ENCODE assay signal across 8 cellular contexts in the genomic region with DNA sequence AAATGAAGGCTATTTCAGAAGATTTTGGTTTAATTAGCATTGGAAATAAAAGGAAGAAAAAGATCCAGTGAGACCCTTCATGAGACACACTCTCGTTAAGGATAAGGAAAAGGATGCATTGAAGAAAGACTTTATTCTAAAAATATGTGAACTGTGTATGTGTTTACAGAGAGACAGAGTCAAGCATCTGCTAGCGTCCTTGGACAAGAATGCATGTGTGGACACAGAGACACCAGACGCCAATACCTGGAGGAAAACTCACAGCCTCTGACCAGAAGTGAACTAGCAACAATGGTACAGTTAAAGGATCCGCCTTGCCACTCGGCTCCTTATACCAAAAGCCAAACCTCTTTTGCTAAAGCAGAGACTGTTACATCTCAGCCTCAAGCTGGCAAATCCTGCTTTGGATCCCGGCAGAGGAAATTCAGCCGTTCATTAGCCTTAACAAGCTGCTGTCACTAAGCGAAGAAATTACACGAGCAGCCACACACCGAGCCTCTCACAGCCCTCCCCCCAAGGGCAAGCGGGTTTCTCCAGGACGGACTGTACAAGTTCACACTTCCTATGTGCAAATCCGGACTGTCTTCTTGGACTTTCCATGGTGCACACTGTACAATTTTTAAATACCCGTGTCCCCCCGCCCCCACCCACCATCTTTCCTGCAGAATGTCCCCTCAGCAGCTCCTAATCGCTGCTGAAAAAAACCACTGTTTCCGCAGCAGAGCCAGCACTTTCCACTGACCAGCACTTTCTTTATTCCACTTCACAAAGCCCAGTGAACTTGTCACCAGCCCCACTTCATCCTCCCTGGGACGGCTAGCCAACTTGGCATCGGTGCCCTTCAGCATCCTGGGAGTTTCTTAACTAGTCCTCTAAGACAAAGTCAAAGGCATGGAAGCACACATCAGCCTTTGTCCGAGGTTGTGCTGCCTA. TPM values are rescaled to one million over a fixed set of nuclear protein-coding genes. Genes with fewer than 3 reads are reported as not detected.
DNase-seq lines count a peak whose midpoint lies in the region; ATAC-seq, FAIRE-seq and TF ChIP-seq lines count a peak whose summit lies in the region.

No MANE protein-coding gene starts in this region.

- peak overlapping the region; percentile 92 for H3K4me2 ChIP-seq in neuronal stem cell (ENCODE audit: insufficient read depth, low read length, poor library complexity, severe bottlenecking)

- peak overlapping the region; percentile 67 to 82 for H3K4me3 ChIP-seq in CD4-positive, alpha-beta memory T cell (ENCODE audit: low read length in 2 of 2)
- peak overlapping the region; percentile 67 to 72 for H3K4me3 ChIP-seq in neuronal stem cell (ENCODE audit: low read length in 2 of 2)

- peaks cover 1% of the 10 kb centered on the region for H3K79me1 ChIP-seq in neuronal stem cell (ENCODE audit: low read depth, low read length)

- H2BK5ac ChIP-seq in neuronal stem cell (ENCODE audit: low read length), result no peak overlapping the region

- H3K27me3 ChIP-seq in CD4-positive, alpha-beta memory T cell (ENCODE audit: insufficient read depth, low read length), result no peaks in the 10 kb centered on the region
- H3K27me3 ChIP-seq in neuronal stem cell (ENCODE audit: control insufficient read depth in 3 of 3, insufficient read depth in 3 of 3, low read depth in 1 of 3, low read length in 3 of 3), result no peaks in the 10 kb centered on the region

- WGBS in neuronal stem cell (ENCODE audit: extremely low coverage in 2 of 2, insufficient read length in 2 of 2, insufficient replicate concordance in 1 of 2), 2 donors, result no CpG with 5 or more reads among the region's 20 CpGs

- H2AFZ ChIP-seq in neuronal stem cell (ENCODE audit: low read length), result peak overlapping the region; percentile 3

- peak overlapping the region; percentile 85 to 98 (median 96) for H3K27ac Mint-ChIP-seq in CD4-positive, alpha-beta memory T cell
- peak overlapping the region; percentile 96 for H3K27ac Mint-ChIP-seq in activated naive CD4-positive, alpha-beta T cell treated with anti-CD3 and anti-CD28 coated beads for 36 hours

- peaks cover 3 to 5% of the 10 kb centered on the region in 2 donors for H3K27me3 Mint-ChIP-seq in CD4-positive, alpha-beta memory T cell
- H3K27me3 Mint-ChIP-seq in activated naive CD4-positive, alpha-beta T cell treated with anti-CD3 and anti-CD28 coated beads for 36 hours (ENCODE audit: low read depth), result no peaks in the 10 kb centered on the region

- H3K27ac ChIP-seq in CD4-positive, alpha-beta memory T cell (ENCODE audit: low read depth, low read length), result peak overlapping the region; percentile 97
- no peak overlapping the region for H3K27ac ChIP-seq in neuronal stem cell (replicated peaks; ENCODE audit: low read length)

- no peak for DNase-seq in CD4-positive, alpha-beta memory T cell
- DNase-seq in HT1080 (ENCODE audit: low read depth), result peak; percentile 52
- DNase-seq in activated naive CD4-positive, alpha-beta T cell treated with anti-CD3 and anti-CD28 coated beads for 36 hours, result peak; percentile 34
- DNase-seq in glomerular visceral epithelial cell (ENCODE audit: extremely low spot score), result peak; percentile 69
- DNase-seq in neuronal stem cell (ENCODE audit: low spot score), result no peak
- no peak for DNase-seq in NK-92 (lab: John Stamatoyannopoulos, UW; ENCODE audit: unreplicated experiment)
- no peak for DNase-seq in D721Med (ENCODE audit: insufficient read length, low spot score)

- CTCF ChIA-PET in CD4-positive, alpha-beta memory T cell (lab: Charles Lee; ENCODE audit: partially characterized antibody), result interaction anchor here (1.2 to 4.1 kb wide), 4 partner anchors 11 to 90 kb away, joined by 3 to 42 read pairs (median 4); no protein-coding TSS in a partner anchor
- CTCF ChIA-PET in activated naive CD4-positive, alpha-beta T cell treated with anti-CD3 and anti-CD28 coated beads for 36 hours (lab: Charles Lee), result interaction anchor here (0.6 to 2.4 kb wide), 7 partner anchors 20 to 364 kb away, joined by 3 to 11 read pairs (median 3); no protein-coding TSS in a partner anchor

- H3K4me3 Mint-ChIP-seq in CD4-positive, alpha-beta memory T cell, result peak overlapping the region; percentile 89 to 99 (median 95)
- peak overlapping the region; percentile 95 for H3K4me3 Mint-ChIP-seq in activated naive CD4-positive, alpha-beta T cell treated with anti-CD3 and anti-CD28 coated beads for 36 hours

- no peak overlapping the region for H2BK120ac ChIP-seq in neuronal stem cell (ENCODE audit: low read depth, low read length)

- no peak overlapping the region for H2BK12ac ChIP-seq in neuronal stem cell (ENCODE audit: low read length)

- no peaks in the 10 kb centered on the region for H3K9me3 ChIP-seq in CD4-positive, alpha-beta memory T cell (ENCODE audit: control insufficient read depth in 1 of 2, low read length in 2 of 2)
- no peaks in the 10 kb centered on the region for H3K9me3 ChIP-seq in neuronal stem cell (replicated peaks in 1 of 2; ENCODE audit: control insufficient read depth in 2 of 2, insufficient read depth in 1 of 2, low read depth in 1 of 2, low read length in 2 of 2)

- H3K9me3 Mint-ChIP-seq in CD4-positive, alpha-beta memory T cell, result peaks cover 0 to 2% (median 0%) of the 10 kb centered on the region in 8 donors
- H3K9me3 Mint-ChIP-seq in activated naive CD4-positive, alpha-beta T cell treated with anti-CD3 and anti-CD28 coated beads for 36 hours, result no peaks in the 10 kb centered on the region

- no peak overlapping the region for H3K14ac ChIP-seq in neuronal stem cell (ENCODE audit: low read length)

- intact Hi-C loops in CD4-positive, alpha-beta memory T cell (cut with micrococcal nuclease), result loop anchor here (1.0 to 10.0 kb wide), 7 partner anchors 8 to 1101 kb away; a partner anchor contains a TSS
- intact Hi-C loops in activated naive CD4-positive, alpha-beta T cell treated with anti-CD3 and anti-CD28 coated beads for 36 hours (cut with micrococcal nuclease), result loop anchor here (1.0 to 10.0 kb wide), 4 partner anchors 11 to 861 kb away; a partner anchor contains a TSS

- no peak for TF ChIP-seq CTCF in D721Med (IDR thresholded peaks at IDR 0.05; ENCODE audit: insufficient read depth, missing control alignments)

- FAIRE-seq in D721Med (lab: Jason Lieb, UNC), result no peak

- H4K8ac ChIP-seq in neuronal stem cell (ENCODE audit: low read depth, low read length), result no peak overlapping the region

- peaks cover 5 to 15% of the 10 kb centered on the region in 2 donors for H3K36me3 Mint-ChIP-seq in CD4-positive, alpha-beta memory T cell
- H3K36me3 Mint-ChIP-seq in activated naive CD4-positive, alpha-beta T cell treated with anti-CD3 and anti-CD28 coated beads for 36 hours (ENCODE audit: low read depth), result peaks cover 9% of the 10 kb centered on the region

- H3K9ac ChIP-seq in neuronal stem cell (ENCODE audit: low read depth, low read length, poor library complexity), result no peak overlapping the region

- H2BK15ac ChIP-seq in neuronal stem cell (ENCODE audit: low read length), result no peak overlapping the region

- H2AK5ac ChIP-seq in neuronal stem cell (ENCODE audit: low read depth, low read length), result no peak overlapping the region

- H3K4me1 Mint-ChIP-seq in CD4-positive, alpha-beta memory T cell, result peaks cover 29 to 71% (median 52%) of the 10 kb centered on the region in 4 donors
- H3K4me1 Mint-ChIP-seq in activated naive CD4-positive, alpha-beta T cell treated with anti-CD3 and anti-CD28 coated beads for 36 hours (ENCODE audit: low read depth), result peaks cover 54% of the 10 kb centered on the region

- no peaks in the 10 kb centered on the region for H3K36me3 ChIP-seq in CD4-positive, alpha-beta memory T cell (ENCODE audit: insufficient read depth, low read length)
- no peaks in the 10 kb centered on the region for H3K36me3 ChIP-seq in neuronal stem cell (replicated peaks in 1 of 2; ENCODE audit: control insufficient read depth in 2 of 2, insufficient read depth in 2 of 2, low read length in 2 of 2)

- H3K18ac ChIP-seq in neuronal stem cell (ENCODE audit: low read length), result no peak overlapping the region

- ATAC-seq in GM18520 (IDR thresholded peaks at IDR 0.05; ENCODE audit: unreplicated experiment), result no peak

- no peak overlapping the region for H3K23ac ChIP-seq in neuronal stem cell (ENCODE audit: low read depth, low read length, poor library complexity)

- no peak overlapping the region for H3K4ac ChIP-seq in neuronal stem cell (ENCODE audit: low read length)

- peaks cover 47% of the 10 kb centered on the region for H3K4me1 ChIP-seq in CD4-positive, alpha-beta memory T cell (ENCODE audit: insufficient read depth, low read length)
- peaks cover 12 to 32% of the 10 kb centered on the region in 2 donors for H3K4me1 ChIP-seq in neuronal stem cell (ENCODE audit: control insufficient read depth in 2 of 2, insufficient read depth in 1 of 2, low read depth in 1 of 2, low read length in 2 of 2)

- H4K91ac ChIP-seq in neuronal stem cell (ENCODE audit: low read depth, low read length, poor library complexity), result no peak overlapping the region

- POLR2A ChIA-PET in CD4-positive, alpha-beta memory T cell (lab: Charles Lee; ENCODE audit: partially characterized antibody), result interaction anchor here (0.8 to 8.3 kb wide), 17 partner anchors 9 to 399 kb away, joined by 3 to 298 read pairs (median 7); a partner anchor contains a TSS

RNA-seq across cellular contexts. Expression of a gene that starts 1.7 kb away (rescaled TPM):
- total RNA-seq in CD4-positive, alpha-beta memory T cell, result 10 to 100 TPM; 45.5 to 47.1 TPM
- polyA plus RNA-seq in CD4-positive, alpha-beta memory T cell, result 10 to 100 TPM; 14.1 to 17.4 TPM
- 16.5 and 28.9 TPM in 2 replicates for total RNA-seq in HT1080 (2014; rRNA removed; shearing (Covaris generic))
- 14.4 and 21.1 TPM in 2 replicates for polyA plus RNA-seq in HT1080 (2015; cell fraction: cytosol; rRNA removed)
- polyA plus RNA-seq in HT1080 (2015; cell fraction: nucleus; rRNA removed), result 29.1 and 41.6 TPM in 2 replicates
- total RNA-seq in activated naive CD4-positive, alpha-beta T cell treated with anti-CD3 and anti-CD28 coated beads for 36 hours, result 10 to 100 TPM; 30.1 to 32.2 TPM
- 10.9 TPM for polyA plus RNA-seq in neuronal stem cell (2013, experiment 1 of 2)
- 12.5 TPM for polyA plus RNA-seq in neuronal stem cell (2013, experiment 2 of 2)

Comparison
In these comparisons a context has a peak if more than half of its experiments do, and no peak if none do; other contexts are left out.
1. DNase-seq: peak in HT1080 (single experiment), activated naive CD4-positive, alpha-beta T cell treated with anti-CD3 and anti-CD28 coated beads for 36 hours (single experiment) and glomerular visceral epithelial cell (single experiment); none in CD4-positive, alpha-beta memory T cell (0 of 5), neuronal stem cell (single experiment), NK-92 (single experiment) and D721Med (single experiment).